Comparison of ENCODE assay signal across 27 cellular contexts in the genomic region with DNA sequence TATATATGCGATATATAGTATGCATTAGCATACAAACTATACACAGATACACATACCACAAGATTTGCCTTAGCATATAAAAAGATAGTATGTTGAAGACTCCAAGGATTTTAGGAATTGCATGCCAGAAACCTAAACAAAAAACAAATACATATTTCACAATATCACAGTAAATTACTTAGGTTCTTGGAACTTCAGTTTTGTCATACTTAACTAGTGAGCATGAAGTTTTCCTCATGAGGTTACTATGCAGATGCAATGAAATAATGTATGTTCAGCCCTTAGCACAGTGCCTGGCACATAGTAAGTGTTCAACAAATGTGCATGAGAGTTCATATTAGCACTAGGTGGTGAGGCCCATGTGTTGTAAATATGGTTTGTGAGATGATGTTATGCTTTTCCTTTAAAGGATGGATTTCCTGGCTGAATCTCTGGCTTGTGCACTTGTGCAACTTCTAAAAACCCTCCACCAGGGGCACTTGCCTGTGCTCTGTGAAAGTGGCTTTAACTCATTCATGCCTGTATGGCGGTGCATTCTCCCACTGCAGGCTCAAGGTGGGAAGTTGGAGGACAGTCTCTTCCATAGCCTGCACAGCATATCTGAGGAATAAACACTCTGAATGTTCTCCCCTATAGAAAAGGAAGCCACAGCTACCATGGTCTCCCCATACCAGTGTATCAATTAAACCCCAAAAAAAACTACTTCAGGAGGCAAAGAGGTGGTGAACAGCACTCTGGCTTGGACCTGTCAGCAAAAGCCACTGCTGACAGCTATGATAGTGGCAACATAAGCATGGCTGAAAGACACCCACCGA.
DNase-seq lines count a peak whose midpoint lies in the region; TF ChIP-seq lines count a peak whose summit lies in the region.
"Had no signal": no experiment of that assay in that cellular context is flagged by ENCODE, and none has a peak within 500 bp of the region (broad histone marks: within the 10 kb centered on the region; RNA-seq: fewer than 3 reads in every experiment).

No MANE protein-coding gene starts in this region.

- no peak overlapping the region for H3K27ac ChIP-seq in GM23248
- H3K27ac ChIP-seq in trophoblast cell (ENCODE audit: low read depth, low read length): no peak overlapping the region
- H3K27ac ChIP-seq: BLaER1, coronary artery, gastrocnemius medialis, ovary, spleen, upper lobe of left lung had no signal

- H3K27me3 Mint-ChIP-seq in glutamatergic neuron (ENCODE audit: unreplicated experiment): no peaks in the 10 kb centered on the region

- WGBS in GM23248 (ENCODE audit: low coverage in 1 of 2, low lambda C conversion rate in 2 of 2, missing lambda C conversion rate in 2 of 2), 2 experiments: 22 to 30% methylated on average over 3 of the region's 3 CpGs
- no CpG with 5 or more reads among the region's 3 CpGs for WGBS in trophoblast cell (ENCODE audit: extremely low coverage, insufficient coverage, insufficient read length)

- H3K4me1 ChIP-seq in GM23248 (ENCODE audit: insufficient read depth) (no peaks in the 10 kb centered on the region), Loucy (ENCODE audit: insufficient read depth, low read length, poor library complexity, severe bottlenecking) (no peaks in the 10 kb centered on the region), trophoblast cell (ENCODE audit: control insufficient read depth in 1 of 2, insufficient read depth in 2 of 2, low read length in 2 of 2) (no peaks in the 10 kb centered on the region)
- H3K4me1 ChIP-seq: BLaER1, gastrocnemius medialis, spleen, upper lobe of left lung had no signal

- H4K8ac ChIP-seq in trophoblast cell (ENCODE audit: low read depth, low read length): no peak overlapping the region

- no peaks in the 10 kb centered on the region for H4K20me1 ChIP-seq in GM23248 (ENCODE audit: insufficient read depth)
- H4K20me1 ChIP-seq in Loucy (ENCODE audit: insufficient read depth, low read length, poor library complexity, severe bottlenecking): no peaks in the 10 kb centered on the region
- H4K20me1 ChIP-seq: BLaER1 had no signal

- no peaks in the 10 kb centered on the region for H3K79me1 ChIP-seq in trophoblast cell (ENCODE audit: low read length)

- H3K4ac ChIP-seq in trophoblast cell (ENCODE audit: low read depth, low read length): no peak overlapping the region

- DNase-seq in GM23248 (peak; percentile 4), glutamatergic neuron (no peak), trophoblast cell (peak; percentile 11 to 67), NOMO-1 treated with DMSO at 0.1 percent for 48 hours (lab: John Stamatoyannopoulos, UW; ENCODE audit: unreplicated experiment) (no peak), head of caudate nucleus (no peak), C1 segment of cervical spinal cord (lab: John Stamatoyannopoulos, UW) (no peak)
- DNase-seq: activated CD4-positive, alpha-beta T cell treated with anti-CD3 and anti-CD28 coated beads for 4 hours; activated gamma-delta T cell; activated T-cell treated with anti-CD3 and anti-CD28 coated beads, Interleukin-2, amount 50 U/mL, for 1 hour; COR-L47; gastrocnemius medialis; hippocampal formation; islet precursor cell; left ventricle myocardium superior; natural killer cell; NCI-H1417; NCI-H2081; NCI-H226; NCI-H69; ovary; spleen; T-helper 2 cell had no signal

- H3K4me3 ChIP-seq in GM23248 (no peak overlapping the region), Loucy (ENCODE audit: low read length, poor library complexity, severe bottlenecking) (no peak overlapping the region), trophoblast cell (ENCODE audit: low read depth, low read length) (no peak overlapping the region)
- H3K4me3 ChIP-seq: BLaER1, coronary artery, gastrocnemius medialis, GM12878, ovary, spleen, upper lobe of left lung had no signal

- no peak overlapping the region for H2AFZ ChIP-seq in GM23248
- H2AFZ ChIP-seq in Loucy (ENCODE audit: low read length): no peak overlapping the region
- no peak overlapping the region for H2AFZ ChIP-seq in trophoblast cell (ENCODE audit: insufficient read depth, low read length, poor library complexity)

- in situ Hi-C loops in GM23248 (cut with MboI): no loop called here

- no peak overlapping the region for H3K27ac Mint-ChIP-seq in glutamatergic neuron (ENCODE audit: unreplicated experiment)
- H3K27ac Mint-ChIP-seq: natural killer cell had no signal

- H3K27me3 ChIP-seq in GM23248 (replicated peaks; ENCODE audit: insufficient read depth) (no peaks in the 10 kb centered on the region), Loucy (ENCODE audit: insufficient read depth, low read length, poor library complexity, severe bottlenecking) (no peaks in the 10 kb centered on the region), trophoblast cell (ENCODE audit: insufficient read depth, low read length) (no peaks in the 10 kb centered on the region)
- H3K27me3 ChIP-seq: BLaER1, gastrocnemius medialis, ovary, spleen, upper lobe of left lung had no signal

- TF ChIP-seq CTCF in Loucy (conservative IDR thresholded peaks at IDR 0.05; ENCODE audit: low read length) (0 out of 2 replicates have a peak, but pooled peaks have one; percentile 22), glutamatergic neuron (IDR thresholded peaks at IDR 0.05; ENCODE audit: partially characterized antibody, unreplicated experiment) (peak; percentile 21)

- H4K91ac ChIP-seq in trophoblast cell (ENCODE audit: low read depth, low read length): no peak overlapping the region

- H2BK12ac ChIP-seq in trophoblast cell (ENCODE audit: low read length): no peak overlapping the region

- no peaks in the 10 kb centered on the region for H3K79me2 ChIP-seq in GM23248 (ENCODE audit: insufficient read depth)
- H3K79me2 ChIP-seq in Loucy (ENCODE audit: insufficient read depth, low read length): no peaks in the 10 kb centered on the region
- H3K79me2 ChIP-seq in trophoblast cell (ENCODE audit: control insufficient read depth, insufficient read depth, low read length, poor library complexity): no peaks in the 10 kb centered on the region

- no peak overlapping the region for H2BK120ac ChIP-seq in trophoblast cell (ENCODE audit: insufficient read depth, low read length, poor library complexity)

- H3K9ac ChIP-seq in GM23248: no peak overlapping the region
- H3K9ac ChIP-seq in Loucy (ENCODE audit: low read depth, low read length, poor library complexity, severe bottlenecking): no peak overlapping the region
- no peak overlapping the region for H3K9ac ChIP-seq in trophoblast cell (ENCODE audit: low read length)
- H3K9ac ChIP-seq: BLaER1 had no signal

- no peak overlapping the region for H2BK5ac ChIP-seq in trophoblast cell (ENCODE audit: low read depth, low read length, poor library complexity)

- no peaks in the 10 kb centered on the region for H3K9me2 ChIP-seq in GM23248 (ENCODE audit: insufficient read depth)
- H3K9me2 ChIP-seq in Loucy (replicated peaks; ENCODE audit: low read depth, low read length): no peaks in the 10 kb centered on the region

- no peaks in the 10 kb centered on the region for H3K4me1 Mint-ChIP-seq in glutamatergic neuron (ENCODE audit: low read depth, unreplicated experiment)
- H3K4me1 Mint-ChIP-seq: natural killer cell had no signal

- H3K9me3 ChIP-seq in GM23248 (ENCODE audit: low read depth): no peaks in the 10 kb centered on the region
- no peaks in the 10 kb centered on the region for H3K9me3 ChIP-seq in Loucy (ENCODE audit: insufficient read depth, low read depth, low read length)
- no peaks in the 10 kb centered on the region for H3K9me3 ChIP-seq in trophoblast cell (ENCODE audit: insufficient read depth, low read depth, low read length)
- H3K9me3 ChIP-seq: BLaER1, gastrocnemius medialis, ovary, spleen, upper lobe of left lung had no signal

- no peaks in the 10 kb centered on the region for H3K36me3 ChIP-seq in GM23248 (ENCODE audit: low read depth)
- H3K36me3 ChIP-seq in Loucy (ENCODE audit: insufficient read depth, low read length): no peaks in the 10 kb centered on the region
- H3K36me3 ChIP-seq in trophoblast cell (ENCODE audit: control insufficient read depth in 1 of 2, insufficient read depth in 2 of 2, low read length in 2 of 2): no peaks in the 10 kb centered on the region
- H3K36me3 ChIP-seq: BLaER1, gastrocnemius medialis, ovary, spleen, upper lobe of left lung had no signal

- no peak overlapping the region for H4K12ac ChIP-seq in trophoblast cell (ENCODE audit: low read depth, low read length)

- no peak overlapping the region for H3K4me3 Mint-ChIP-seq in glutamatergic neuron (ENCODE audit: unreplicated experiment)
- H3K4me3 Mint-ChIP-seq: natural killer cell had no signal

- 0 out of 2 replicates have a peak, but pooled peaks cover 4% of the 10 kb centered on the region for H3F3A ChIP-seq in GM23248 (ENCODE audit: insufficient read depth)
- no peaks in the 10 kb centered on the region for H3F3A ChIP-seq in Loucy (ENCODE audit: low read depth)

- intact Hi-C loops in head of caudate nucleus (cut with DNase I): no loop called here

- H3K36me3 Mint-ChIP-seq in glutamatergic neuron (ENCODE audit: unreplicated experiment): no peaks in the 10 kb centered on the region
- H3K36me3 Mint-ChIP-seq: natural killer cell had no signal

- H3K4me2 ChIP-seq in GM23248 (ENCODE audit: unreplicated experiment) (no peak overlapping the region), Loucy (ENCODE audit: low read depth, low read length, poor library complexity, severe bottlenecking) (no peak overlapping the region), trophoblast cell (ENCODE audit: low read length) (no peak overlapping the region)
- H3K4me2 ChIP-seq: BLaER1 had no signal

- H3K9me3 Mint-ChIP-seq in glutamatergic neuron (ENCODE audit: unreplicated experiment): peaks cover 2% of the 10 kb centered on the region
- H3K9me3 Mint-ChIP-seq: natural killer cell had no signal

- no peak overlapping the region for H3K14ac ChIP-seq in trophoblast cell (ENCODE audit: low read length)

- H2AK5ac ChIP-seq in trophoblast cell (ENCODE audit: low read length): no peak overlapping the region

- H3K18ac ChIP-seq in trophoblast cell (ENCODE audit: low read length): no peak overlapping the region

- no peak overlapping the region for H3K23ac ChIP-seq in trophoblast cell (ENCODE audit: low read length)

Comparison
In these comparisons a context has a peak if more than half of its experiments do, and no peak if none do; other contexts are left out.
1. DNase-seq: peak in GM23248 (single experiment) and trophoblast cell (2 of 2); none in glutamatergic neuron (single experiment), NOMO-1 treated with DMSO at 0.1 percent for 48 hours (single experiment), head of caudate nucleus (0 of 42) and C1 segment of cervical spinal cord (0 of 14).